In genomic region chr3:41411065-41411464, GRCh38 we compare ENCODE assay signal across 23 cellular contexts.
"Had no signal": no experiment of that assay in that cellular context is flagged by ENCODE, and none has a peak within 500 bp of the region (broad histone marks: within the 10 kb centered on the region; RNA-seq: fewer than 3 reads in every experiment).

No MANE protein-coding gene starts in this region.

- H3K27ac Mint-ChIP-seq: dendritic cell treated with granulocyte-macrophage colony-stimulating factor and Interleukin-4, amounts not matched to agents 40 ng/mL and 50 ng/mL, for 4 days; effector memory CD8-positive, alpha-beta T cell had no signal

- H3K4me3 Mint-ChIP-seq: dendritic cell treated with granulocyte-macrophage colony-stimulating factor and Interleukin-4, amounts not matched to agents 40 ng/mL and 50 ng/mL, for 4 days; effector memory CD8-positive, alpha-beta T cell had no signal

- DNase-seq: colonic mucosa; cortex of kidney; dermis blood vessel endothelial cell; dorsolateral prefrontal cortex; effector CD4-positive, alpha-beta T cell; effector CD8-positive, alpha-beta T cell; effector memory CD4-positive, alpha-beta T cell; effector memory CD8-positive, alpha-beta T cell; erythroblast; esophagus squamous epithelium; foreskin fibroblast; foreskin keratinocyte; foreskin melanocyte; gastrocnemius medialis; glutamatergic neuron; head of caudate nucleus; heart left ventricle; heart right ventricle had no signal

- H3K9me3 ChIP-seq: colonic mucosa, esophagus muscularis mucosa, esophagus squamous epithelium, gastrocnemius medialis, gastroesophageal sphincter had no signal

- H3K27me3 Mint-ChIP-seq: dendritic cell treated with granulocyte-macrophage colony-stimulating factor and Interleukin-4, amounts not matched to agents 40 ng/mL and 50 ng/mL, for 4 days; effector memory CD8-positive, alpha-beta T cell had no signal

- H3K4me1 ChIP-seq: colonic mucosa, esophagus muscularis mucosa, esophagus squamous epithelium, foreskin keratinocyte, gastrocnemius medialis, gastroesophageal sphincter, heart left ventricle, heart right ventricle had no signal

- H3K36me3 ChIP-seq: colonic mucosa, esophagus muscularis mucosa, esophagus squamous epithelium, gastrocnemius medialis, gastroesophageal sphincter, heart left ventricle, heart right ventricle had no signal

- H3K9me3 Mint-ChIP-seq: effector memory CD8-positive, alpha-beta T cell had no signal

- H3K27me3 ChIP-seq: colonic mucosa, dorsolateral prefrontal cortex, esophagus muscularis mucosa, esophagus squamous epithelium, foreskin keratinocyte, gastrocnemius medialis, gastroesophageal sphincter, heart left ventricle, heart right ventricle had no signal

- H3K4me3 ChIP-seq: colonic mucosa, coronary artery, dorsolateral prefrontal cortex, esophagus muscularis mucosa, esophagus squamous epithelium, gastrocnemius medialis, gastroesophageal sphincter, heart left ventricle, heart right ventricle had no signal

- H3K27ac ChIP-seq: colonic mucosa, coronary artery, dorsolateral prefrontal cortex, epithelial cell of prostate, esophagus muscularis mucosa, esophagus squamous epithelium, foreskin keratinocyte, gastrocnemius medialis, gastroesophageal sphincter, heart left ventricle, heart right ventricle had no signal
